ENCODE assay signal across 23 cellular contexts in genomic region chr22:26565181-26565580, GRCh38. TPM values are rescaled to one million over a fixed set of nuclear protein-coding genes. Genes with fewer than 3 reads are reported as not detected.
DNase-seq lines count a peak whose midpoint lies in the region; ATAC-seq, FAIRE-seq and TF ChIP-seq lines count a peak whose summit lies in the region.
"Had no signal": no experiment of that assay in that cellular context is flagged by ENCODE, and none has a peak within 500 bp of the region (broad histone marks: within the 10 kb centered on the region; RNA-seq: fewer than 3 reads in every experiment).

No MANE protein-coding gene starts in this region.

- TF ChIP-seq POLR2A in thyroid gland (IDR thresholded peaks at IDR 0.05): peak in 1 of 2 donors; percentile 32

- intact Hi-C loops in kidney (cut with DNase I) (no loop called here), thyroid gland (cut with DNase I) (no loop called here)

- ATAC-seq in RWPE2 (ENCODE audit: low read depth) (peak; percentile 43; the same call in 2 of the 3 replicates), HG02623 (IDR thresholded peaks at IDR 0.05; ENCODE audit: unreplicated experiment) (no peak)
- ATAC-seq: sciatic nerve had no signal

- no peaks in the 10 kb centered on the region for H3K9me3 ChIP-seq in RWPE2 (ENCODE audit: severe bottlenecking)
- H3K9me3 ChIP-seq in kidney (ENCODE audit: control insufficient read depth in 1 of 2, low read length in 2 of 2): no peaks in the 10 kb centered on the region
- H3K9me3 ChIP-seq in thyroid gland: no peaks in the 10 kb centered on the region
- H3K9me3 ChIP-seq: BE2C had no signal

- no peak for TF ChIP-seq CTCF in RWPE2 (IDR thresholded peaks at IDR 0.05; ENCODE audit: poor library complexity, severe bottlenecking)
- no peak for TF ChIP-seq CTCF in kidney (IDR thresholded peaks at IDR 0.05; ENCODE audit: borderline replicate concordance, extremely low read depth, insufficient read depth)
- no peak for TF ChIP-seq CTCF in thyroid gland (IDR thresholded peaks at IDR 0.05)

- H3K27me3 ChIP-seq in RWPE2 (ENCODE audit: insufficient read depth, poor library complexity, severe bottlenecking) (no peaks in the 10 kb centered on the region), thyroid gland (no peaks in the 10 kb centered on the region)
- H3K27me3 ChIP-seq: BE2C had no signal

- H3K36me3 ChIP-seq in RWPE2 (ENCODE audit: low read depth) (no peaks in the 10 kb centered on the region), kidney (ENCODE audit: control insufficient read depth in 1 of 2, insufficient read depth in 2 of 2, low read length in 2 of 2) (no peaks in the 10 kb centered on the region), thyroid gland (no peaks in the 10 kb centered on the region)
- H3K36me3 ChIP-seq: BE2C had no signal

- H3K4me1 ChIP-seq in RWPE2 (ENCODE audit: insufficient read depth, poor library complexity, severe bottlenecking): peaks cover 34% of the 10 kb centered on the region
- peaks cover 13 to 20% of the 10 kb centered on the region in 2 donors for H3K4me1 ChIP-seq in kidney (ENCODE audit: control insufficient read depth in 1 of 2, insufficient read depth in 1 of 2, low read depth in 1 of 2, low read length in 2 of 2)
- H3K4me1 ChIP-seq in thyroid gland: peaks cover 55 to 69% of the 10 kb centered on the region in 2 donors
- H3K4me1 ChIP-seq: BE2C had no signal

- peak overlapping the region; percentile 30 for H3K27ac ChIP-seq in RWPE2 (ENCODE audit: poor library complexity, severe bottlenecking)
- peak overlapping the region; percentile 69 to 74 for H3K27ac ChIP-seq in kidney (ENCODE audit: low read depth in 2 of 2, low read length in 2 of 2)
- H3K27ac ChIP-seq in thyroid gland: peak overlapping the region; percentile 81 to 84 (median 83)
- H3K27ac ChIP-seq: GM23248 had no signal

- H3K9ac ChIP-seq in kidney (ENCODE audit: low read length in 2 of 2): peak overlapping the region in 1 of 2 donors; percentile 70
- H3K9ac ChIP-seq: GM23248 had no signal

- WGBS in thyroid gland, 2 donors: 45 to 52% methylated on average over 3 to 4 of the region's 6 CpGs

- DNase-seq in NCI-H510A treated with DMSO at 0.1 percent for 48 hours (lab: John Stamatoyannopoulos, UW) (peak; percentile 6), NCI-H510A (lab: John Stamatoyannopoulos, UW) (no peak), RWPE2 (ENCODE audit: low spot score) (no peak), kidney (peak; percentile 71), thyroid gland (peak; percentile 82 to 85), SHP77 treated with DMSO at 0.1 percent for 48 hours (lab: John Stamatoyannopoulos, UW) (no peak), cerebellar nuclear complex (lab: John Stamatoyannopoulos, UW) (no peak)
- DNase-seq: activated B cell treated with CpG ODN at 0.5 μM for 24 hours; activated CD4-positive, alpha-beta T cell treated with anti-CD3 and anti-CD28 coated beads, Interleukin-2, amount 50 U/mL, for 48 hours; activated effector memory CD4-positive, alpha-beta T cell treated with anti-CD3 and anti-CD28 coated beads, Interleukin-2, amount 50 U/mL, for 16 hours; BE2C; EL; GM23248; KBM-7; NCI-H1694 had no signal

- no peak for FAIRE-seq in kidney (lab: Jason Lieb, UNC)
- FAIRE-seq: A204.1, colon had no signal

- H3K4me3 ChIP-seq in RWPE2 (ENCODE audit: severe bottlenecking) (no peak overlapping the region), kidney (ENCODE audit: low read length in 2 of 2) (peak overlapping the region in 1 of 2 donors; percentile 51), thyroid gland (replicated peaks in 1 of 3) (no peak overlapping the region)
- H3K4me3 ChIP-seq: GM23248 had no signal

RNA-seq across cellular contexts. Expression of gene TPST2, which starts 24.8 kb away (rescaled TPM):
- 40.3 TPM for total RNA-seq in kidney
- polyA plus RNA-seq in kidney (ENCODE audit: insufficient read depth, low read depth, low replicate concordance): 48.7 TPM
- 100 to 1,000 TPM in 3 of 4 donors, 10 to 100 TPM in 1; 99.2 to 154 (median 121) TPM for total RNA-seq in thyroid gland

RNA-seq across cellular contexts. Expression of gene CRYBB1, which starts 52.6 kb away (rescaled TPM):
- total RNA-seq in kidney (1.7 TPM), thyroid gland (1 to 10 TPM in 1 of 4 donors, not detected in 3; 1.0 TPM)
- 0.54 TPM for polyA plus RNA-seq in kidney (ENCODE audit: insufficient read depth, low read depth, low replicate concordance)
- total RNA-seq: activated B cell treated with CpG ODN at 0.5 μM for 24 hours, fibroblast of lung, GM23248, ureter had no signal
- polyA plus RNA-seq: fibroblast of lung, GM23248 had no signal

RNA-seq across cellular contexts. Expression of gene TFIP11, which starts 52.9 kb away (rescaled TPM):
- total RNA-seq in kidney (34.2 TPM), thyroid gland (10 to 100 TPM; 30.7 to 66.7 (median 50.0) TPM)
- 26.7 TPM for polyA plus RNA-seq in kidney (ENCODE audit: insufficient read depth, low read depth, low replicate concordance)

RNA-seq across cellular contexts. Expression of gene CRYBA4, which starts 56.6 kb away (rescaled TPM):
- total RNA-seq in kidney (0.41 TPM), thyroid gland (not detected)
- not detected for polyA plus RNA-seq in kidney (ENCODE audit: insufficient read depth, low read depth, low replicate concordance)
- total RNA-seq: activated B cell treated with CpG ODN at 0.5 μM for 24 hours, fibroblast of lung, GM23248, mesenteric fat pad, RPMI7951, sciatic nerve had no signal
- polyA plus RNA-seq: fibroblast of lung, GM23248 had no signal

Comparison
In these comparisons a context has a peak if more than half of its experiments do, and no peak if none do; other contexts are left out.
1. DNase-seq: peak in NCI-H510A treated with DMSO at 0.1 percent for 48 hours (single experiment), kidney (single experiment) and thyroid gland (2 of 2); none in NCI-H510A (single experiment), RWPE2 (single experiment), SHP77 treated with DMSO at 0.1 percent for 48 hours (single experiment) and cerebellar nuclear complex (0 of 2).
2. H3K27ac ChIP-seq: peak in every context shown above with its lines; median percentile 83 in thyroid gland; 72 in kidney; 30 in RWPE2.